27 cellular contexts compared by ENCODE assay signal in the genomic region with DNA sequence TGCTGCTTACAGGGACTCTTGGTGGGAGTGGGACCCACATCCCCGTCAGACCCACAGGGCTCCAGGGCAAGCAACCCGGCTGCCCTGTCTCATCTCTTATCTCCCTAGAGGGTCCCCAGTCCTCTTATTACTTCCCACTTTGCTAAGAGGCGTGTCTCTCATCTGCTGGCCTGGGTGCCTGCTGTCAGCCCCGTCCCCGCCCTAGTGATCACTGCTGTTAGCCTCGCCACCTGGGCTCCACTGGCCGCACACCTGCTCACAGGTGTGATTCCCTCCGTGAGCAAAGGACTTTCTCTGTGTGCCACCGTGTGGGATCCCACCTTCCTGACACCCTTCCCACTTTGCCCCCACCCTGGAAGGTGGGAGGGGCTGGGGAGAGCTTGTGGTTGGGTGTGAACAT. TPM values are rescaled to one million over a fixed set of nuclear protein-coding genes. Genes with fewer than 3 reads are reported as not detected.
DNase-seq lines count a peak whose midpoint lies in the region; ATAC-seq and TF ChIP-seq lines count a peak whose summit lies in the region.
"Had no signal": no experiment of that assay in that cellular context is flagged by ENCODE, and none has a peak within 500 bp of the region (broad histone marks: within the 10 kb centered on the region; RNA-seq: fewer than 3 reads in every experiment).

No MANE protein-coding gene starts in this region.

- BruUV-seq in PC-3 (replicated peaks; lab: Mats Ljungman, UMichigan): no TSS peak

- no peaks in the 10 kb centered on the region for H4K20me1 ChIP-seq in PC-3 (ENCODE audit: low read length)

- H3K36me3 Mint-ChIP-seq in CD14-positive monocyte: peaks cover 79 to 97% of the 10 kb centered on the region in 2 donors

- H3K4me3 ChIP-seq in H7 (ENCODE audit: insufficient read depth, low read depth, low read length): no peak overlapping the region
- H3K4me3 ChIP-seq in PC-3 (ENCODE audit: low read length): no peak overlapping the region
- H3K4me3 ChIP-seq: hepatocyte, lower lobe of right lung, vagina had no signal

- H3K4me3 Mint-ChIP-seq in CD14-positive monocyte: no peak overlapping the region
- H3K4me3 Mint-ChIP-seq: activated B cell treated with CpG ODN at 0.5 μM for 24 hours; activated CD4-positive, alpha-beta memory T cell treated with anti-CD3 and anti-CD28 coated beads, Interleukin-2, amount 10 ng/mL, durations not matched to agents 7 days and 5 days had no signal

- DNase-seq in CD14-positive monocyte (ENCODE audit: low spot score): peak; percentile 4
- DNase-seq in H7: peak; percentile 45
- peak; percentile 14 for DNase-seq in iPS-NIHi11 (ENCODE audit: low spot score)
- peak; percentile 61 for DNase-seq in posterior vena cava (ENCODE audit: low spot score)
- no peak for DNase-seq in AG08396 (ENCODE audit: low spot score)
- DNase-seq in GM19240 (ENCODE audit: insufficient read length, low spot score): no peak
- DNase-seq in PC-3: no peak
- no peak for DNase-seq in NCI-H187 treated with DMSO at 0.1 percent for 48 hours (lab: John Stamatoyannopoulos, UW)
- DNase-seq: activated B cell treated with CpG ODN at 0.5 μM for 24 hours; activated CD4-positive, alpha-beta memory T cell treated with anti-CD3 and anti-CD28 coated beads, Interleukin-2, amount 10 ng/mL, durations not matched to agents 7 days and 5 days; activated naive CD4-positive, alpha-beta T cell treated with Interleukin-2 at 50 U/mL for 16 hours; activated T-cell treated with anti-CD3 and anti-CD28 coated beads, Interleukin-2, amount 50 U/mL, for 1 hour; dermis blood vessel endothelial cell; DMS153; lower lobe of right lung; NCI-H1436 treated with DMSO at 0.1 percent for 48 hours; NCI-H524 treated with DMSO at 0.1 percent for 48 hours; right cardiac atrium; stimulated activated CD8-positive, alpha-beta memory T cell treated with anti-CD3 and anti-CD28 coated beads, Interleukin-4, amount 100 ng/mL, for 48 hours; T1000 had no signal

- no peaks in the 10 kb centered on the region for H3F3A ChIP-seq in PC-3 (ENCODE audit: low read length, unreplicated experiment)

- H2AFZ ChIP-seq in PC-3 (ENCODE audit: low read length): no peak overlapping the region
- H2AFZ ChIP-seq: hepatocyte had no signal

- H3K27me3 Mint-ChIP-seq in CD14-positive monocyte (ENCODE audit: low read depth in 3 of 3): peaks cover 0 to 4% (median 0%) of the 10 kb centered on the region in 3 donors
- H3K27me3 Mint-ChIP-seq: activated B cell treated with CpG ODN at 0.5 μM for 24 hours; activated CD4-positive, alpha-beta memory T cell treated with anti-CD3 and anti-CD28 coated beads, Interleukin-2, amount 10 ng/mL, durations not matched to agents 7 days and 5 days had no signal

- peaks cover 0 to 1% (median 0%) of the 10 kb centered on the region in 7 donors for H3K9me3 Mint-ChIP-seq in CD14-positive monocyte
- H3K9me3 Mint-ChIP-seq: activated B cell treated with CpG ODN at 0.5 μM for 24 hours; activated CD4-positive, alpha-beta memory T cell treated with anti-CD3 and anti-CD28 coated beads, Interleukin-2, amount 10 ng/mL, durations not matched to agents 7 days and 5 days had no signal

- TF ChIP-seq CTCF in CD14-positive monocyte (IDR thresholded peaks at IDR 0.05): no peak
- TF ChIP-seq CTCF in PC-3 (conservative IDR thresholded peaks at IDR 0.05; ENCODE audit: low read depth, low read length): no peak

- no peak overlapping the region for H3K4me2 ChIP-seq in PC-3 (ENCODE audit: low read length)
- H3K4me2 ChIP-seq: hepatocyte had no signal

- intact Hi-C loops in CD14-positive monocyte (cut with micrococcal nuclease) (no loop called here), posterior vena cava (cut with DNase I) (no loop called here), PC-3 (cut with micrococcal nuclease) (no loop called here)

- no peak for ATAC-seq in PC-3
- ATAC-seq: HCT116, lower lobe of right lung, right cardiac atrium had no signal

- H3K27me3 ChIP-seq in H7 (ENCODE audit: control insufficient read depth, insufficient read depth, low read length): no peaks in the 10 kb centered on the region
- H3K27me3 ChIP-seq in PC-3 (ENCODE audit: low read length): no peaks in the 10 kb centered on the region
- H3K27me3 ChIP-seq: hepatocyte, vagina had no signal

- no peaks in the 10 kb centered on the region for H3K9me2 ChIP-seq in PC-3 (replicated peaks; ENCODE audit: low read length)

- H3K27ac Mint-ChIP-seq in CD14-positive monocyte: peak overlapping the region in 2 of 7 donors; percentile 46 to 60
- H3K27ac Mint-ChIP-seq: activated B cell treated with CpG ODN at 0.5 μM for 24 hours; activated CD4-positive, alpha-beta memory T cell treated with anti-CD3 and anti-CD28 coated beads, Interleukin-2, amount 10 ng/mL, durations not matched to agents 7 days and 5 days had no signal

- CTCF ChIA-PET in PC-3 (lab: Charles Lee): no interaction called here

- no peaks in the 10 kb centered on the region for H3K4me1 ChIP-seq in PC-3 (ENCODE audit: insufficient read depth, low read length)

- H3K9ac ChIP-seq in PC-3 (ENCODE audit: low read length): no peak overlapping the region

- POLR2A ChIA-PET in PC-3 (lab: Charles Lee; ENCODE audit: unreplicated experiment): no interaction called here

- H3K4me1 Mint-ChIP-seq in CD14-positive monocyte: peaks cover 23% of the 10 kb centered on the region
- H3K4me1 Mint-ChIP-seq: activated B cell treated with CpG ODN at 0.5 μM for 24 hours; activated CD4-positive, alpha-beta memory T cell treated with anti-CD3 and anti-CD28 coated beads, Interleukin-2, amount 10 ng/mL, durations not matched to agents 7 days and 5 days had no signal

- peaks cover 11% of the 10 kb centered on the region for H3K36me3 ChIP-seq in H7 (replicated peaks; ENCODE audit: control insufficient read depth, insufficient read depth, low read length)
- H3K36me3 ChIP-seq in PC-3 (ENCODE audit: low read depth, low read length): 0 out of 2 replicates have a peak, but pooled peaks cover 4% of the 10 kb centered on the region

- H3K9me3 ChIP-seq in PC-3 (ENCODE audit: low read length): no peaks in the 10 kb centered on the region
- H3K9me3 ChIP-seq: lower lobe of right lung, vagina had no signal

- H3K79me2 ChIP-seq in PC-3 (ENCODE audit: low read length): no peaks in the 10 kb centered on the region
- H3K79me2 ChIP-seq: hepatocyte had no signal

- H3K27ac ChIP-seq in PC-3 (ENCODE audit: low read length): no peak overlapping the region
- H3K27ac ChIP-seq: C4-2B, hepatocyte, lower lobe of right lung, vagina had no signal

RNA-seq across cellular contexts. Expression of gene TCP11, which starts 57.6 kb away (rescaled TPM):
- polyA plus RNA-seq in CD14-positive monocyte: not detected
- 0.31 TPM in 1 of 2 replicates, not detected in the other for total RNA-seq in H7 (2014; rRNA removed; shearing (Covaris generic))
- total RNA-seq in posterior vena cava (not detected), PC-3 (2014; rRNA removed) (1.3 and 1.7 TPM in 2 replicates)
- total RNA-seq: activated B cell treated with CpG ODN at 0.5 μM for 24 hours; activated CD4-positive, alpha-beta memory T cell treated with anti-CD3 and anti-CD28 coated beads, Interleukin-2, amount 10 ng/mL, durations not matched to agents 7 days and 5 days; endothelial cell of umbilical vein; G401; hepatocyte; lower lobe of right lung; MCF 10A; right cardiac atrium; vagina had no signal
- polyA plus RNA-seq: hepatocyte had no signal

Comparison
In these comparisons a context has a peak if more than half of its experiments do, and no peak if none do; other contexts are left out.
1. DNase-seq: peak in CD14-positive monocyte (single experiment), H7 (single experiment), iPS-NIHi11 (single experiment) and posterior vena cava (single experiment); none in AG08396 (single experiment), GM19240 (single experiment), PC-3 (single experiment) and NCI-H187 treated with DMSO at 0.1 percent for 48 hours (single experiment).